Comparison of ENCODE assay signal across 1 cellular context in the genomic region with DNA sequence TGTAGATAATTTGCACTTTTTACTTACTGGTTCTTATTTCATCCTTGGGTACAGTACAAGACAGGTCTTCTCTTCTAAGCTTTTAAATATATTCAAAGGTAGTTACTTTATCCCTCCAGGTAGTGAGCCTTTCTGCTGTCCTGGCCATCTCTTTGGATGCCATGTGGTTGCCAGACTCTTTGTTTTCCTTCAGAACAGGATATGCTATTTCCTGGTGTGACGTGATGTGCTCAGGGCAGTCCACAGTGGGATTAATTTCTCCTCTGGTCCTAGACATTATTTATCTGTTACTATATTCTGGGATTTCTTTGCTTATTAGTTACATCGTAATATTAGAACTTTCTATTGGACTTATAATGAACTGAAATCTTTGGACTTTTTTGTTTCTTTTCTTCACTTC.
TF ChIP-seq lines count a peak whose summit lies in the region.

No MANE protein-coding gene starts in this region.

TF ChIP-seq in HepG2, 621 proteins besides CTCF, POLR2A, EP300 and RAD21 (continued from another document):
- TF ChIP-seq ZFP91 (CRISPR knock-in tag; IDR thresholded peaks at IDR 0.05; ENCODE audit: borderline replicate concordance) (no peak), KLF11 (CRISPR knock-in tag; IDR thresholded peaks at IDR 0.05) (no peak), STAG1 (CRISPR knock-in tag; IDR thresholded peaks at IDR 0.05) (no peak), NFE2L1 (CRISPR knock-in tag; IDR thresholded peaks at IDR 0.05; ENCODE audit: borderline replicate concordance) (no peak), RFX1 (IDR thresholded peaks at IDR 0.05) (no peak)
